Comparison of ENCODE assay signal across 11 cellular contexts in the genomic region with DNA sequence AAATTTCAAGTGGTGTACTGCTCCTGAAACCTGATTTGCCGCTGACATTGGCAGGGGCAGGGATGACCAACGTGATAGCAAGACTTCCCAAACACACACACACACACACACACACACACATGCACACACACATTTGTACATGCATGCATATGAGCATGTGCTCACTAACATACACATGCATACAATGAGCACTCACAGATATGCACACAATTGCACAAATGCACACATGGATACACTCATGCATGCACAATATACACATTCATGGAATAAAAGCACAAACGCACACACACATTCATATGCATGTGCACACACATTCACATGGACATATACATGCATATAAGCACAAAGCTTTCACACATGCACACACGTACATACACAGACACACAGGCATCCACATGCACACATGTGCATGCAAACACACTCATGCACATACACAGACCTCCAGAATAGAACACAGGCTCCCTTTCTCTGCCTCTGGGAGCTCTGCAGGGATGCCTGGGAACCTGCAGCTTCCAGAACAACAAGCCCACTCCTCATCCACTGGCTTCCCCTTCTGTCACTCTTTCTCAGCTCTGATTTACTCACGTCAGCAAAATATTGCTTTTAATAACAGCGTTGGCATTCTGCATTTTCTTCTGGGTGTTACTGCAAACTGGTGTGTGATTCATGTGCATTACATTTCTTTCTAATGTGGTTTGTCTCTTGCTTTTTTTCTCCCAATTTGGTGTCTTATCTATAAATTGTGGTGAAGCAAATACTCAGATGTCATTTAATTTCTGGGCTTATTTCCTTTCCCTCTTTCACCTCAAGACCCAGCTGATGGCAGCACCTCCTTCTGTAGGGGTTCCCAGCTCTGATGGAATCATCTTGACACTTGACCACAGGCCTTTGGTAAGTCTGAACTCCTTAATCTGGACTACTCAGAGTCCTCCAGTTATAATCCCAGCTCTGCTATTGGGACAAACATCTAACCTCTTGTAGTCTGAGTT.
"Had no signal": no experiment of that assay in that cellular context is flagged by ENCODE, and none has a peak within 500 bp of the region (broad histone marks: within the 10 kb centered on the region; RNA-seq: fewer than 3 reads in every experiment).

No MANE protein-coding gene starts in this region.

- H3K4me3 Mint-ChIP-seq: activated T-cell treated with anti-CD3 and anti-CD28 coated beads, Interleukin-2, amount 50 U/mL, for 4 hours had no signal

- H3K4me1 ChIP-seq: tibial artery, vagina had no signal

- H3K4me3 ChIP-seq: lung, skin epidermis, tibial artery, vagina had no signal

- FAIRE-seq: TTC549 had no signal

- DNase-seq: activated CD4-positive, alpha-beta T cell treated with anti-CD3 and anti-CD28 coated beads, Interleukin-2, amount 50 U/mL, for 4 hours; activated effector memory CD4-positive, alpha-beta T cell treated with anti-CD3 and anti-CD28 coated beads, Interleukin-2, amount 50 U/mL, for 16 hours; activated T-cell treated with anti-CD3 and anti-CD28 coated beads, Interleukin-2, amount 50 U/mL, for 4 hours; left cardiac atrium; posterior cingulate gyrus; tibial artery had no signal

- H3K27me3 ChIP-seq: vagina had no signal

- H3K27ac Mint-ChIP-seq: activated naive CD4-positive, alpha-beta T cell treated with anti-CD3 and anti-CD28 coated beads, Interleukin-2, amount 50 U/mL, for 72 hours had no signal

- H3K9me3 ChIP-seq: tibial artery, vagina had no signal

- H3K36me3 ChIP-seq: tibial artery, vagina had no signal

- H3K27ac ChIP-seq: tibial artery, vagina had no signal

- ATAC-seq: left cardiac atrium had no signal

- H3K36me3 Mint-ChIP-seq: activated naive CD4-positive, alpha-beta T cell treated with anti-CD3 and anti-CD28 coated beads, Interleukin-2, amount 50 U/mL, for 72 hours had no signal
